In genomic region chr5:91339053-91339710, GRCh38 we compare ENCODE assay signal across 15 cellular contexts. TPM values are rescaled to one million over a fixed set of nuclear protein-coding genes. Genes with fewer than 3 reads are reported as not detected.
DNase-seq lines count a peak whose midpoint lies in the region; ATAC-seq and TF ChIP-seq lines count a peak whose summit lies in the region.
"Had no signal": no experiment of that assay in that cellular context is flagged by ENCODE, and none has a peak within 500 bp of the region (broad histone marks: within the 10 kb centered on the region; RNA-seq: fewer than 3 reads in every experiment).

No MANE protein-coding gene starts in this region.

- H3K79me2 ChIP-seq in GM23248 (ENCODE audit: insufficient read depth): no peaks in the 10 kb centered on the region

- H3K4me3 ChIP-seq in A673 (ENCODE audit: low read depth, low read length, poor library complexity, severe bottlenecking) (no peak overlapping the region), GM23248 (no peak overlapping the region), astrocyte of the spinal cord (ENCODE audit: low read depth, low read length) (no peak overlapping the region), iPS DF 6.9 (ENCODE audit: low read length) (no peak overlapping the region)

- no peak overlapping the region for H3K4me2 ChIP-seq in GM23248 (ENCODE audit: unreplicated experiment)

- H3K9me3 ChIP-seq in A673 (ENCODE audit: low read depth, low read length, poor library complexity, severe bottlenecking) (no peaks in the 10 kb centered on the region), GM23248 (ENCODE audit: low read depth) (no peaks in the 10 kb centered on the region), iPS DF 6.9 (ENCODE audit: control insufficient read depth, insufficient read depth, low read length) (no peaks in the 10 kb centered on the region)

- H3K9ac ChIP-seq in GM23248: no peak overlapping the region

- no peaks in the 10 kb centered on the region for H3K4me1 ChIP-seq in A673 (ENCODE audit: insufficient read depth, low read length, poor library complexity, severe bottlenecking)
- H3K4me1 ChIP-seq in GM23248 (ENCODE audit: insufficient read depth): no peaks in the 10 kb centered on the region
- peaks cover 2% of the 10 kb centered on the region; the same call in 1 of the 2 replicates for H3K4me1 ChIP-seq in iPS DF 6.9 (ENCODE audit: control insufficient read depth, insufficient read depth, low read length)

- no TSS peak for BruUV-seq in A673 (replicated peaks; lab: Mats Ljungman, UMichigan)

- POLR2A ChIA-PET in A673 (lab: Charles Lee; ENCODE audit: low non-redundant PET): no interaction called here

- WGBS in GM23248 (ENCODE audit: low coverage in 1 of 2, low lambda C conversion rate in 2 of 2, missing lambda C conversion rate in 2 of 2), 2 experiments: 47 to 58% methylated on average over 3 of the region's 3 CpGs
- WGBS in iPS DF 6.9 (ENCODE audit: insufficient coverage, insufficient read length): no CpG with 5 or more reads among the region's 3 CpGs

- H2AFZ ChIP-seq in GM23248: no peak overlapping the region

- TF ChIP-seq CTCF in A673 (conservative IDR thresholded peaks at IDR 0.05; ENCODE audit: low read depth, low read length) (no peak), astrocyte of the spinal cord (IDR thresholded peaks at IDR 0.05; ENCODE audit: low read depth, low read length) (no peak), omental fat pad (IDR thresholded peaks at IDR 0.05) (no peak)

- H3K27me3 ChIP-seq in A673 (replicated peaks; ENCODE audit: insufficient read depth, low read depth, low read length, poor library complexity): no peaks in the 10 kb centered on the region
- no peaks in the 10 kb centered on the region for H3K27me3 ChIP-seq in GM23248 (replicated peaks; ENCODE audit: insufficient read depth)
- H3K27me3 ChIP-seq in iPS DF 6.9 (ENCODE audit: control insufficient read depth, insufficient read depth, low read length): no peaks in the 10 kb centered on the region
- H3K27me3 ChIP-seq: brain microvascular endothelial cell had no signal

- in situ Hi-C loops in GM23248 (cut with MboI) (no loop called here), astrocyte of the spinal cord (cut with HindIII; ENCODE audit: low sequenced_read_pairs) (no loop called here)

- peaks cover 7% of the 10 kb centered on the region; the same call in 1 of the 2 replicates for H3F3A ChIP-seq in GM23248 (ENCODE audit: insufficient read depth)

- DNase-seq in A673 (ENCODE audit: low spot score): peak; percentile 26
- peak; percentile 29 for DNase-seq in GM23248
- DNase-seq in astrocyte of the spinal cord (ENCODE audit: low read depth, low spot score): peak; percentile 56
- peak; percentile 27 for DNase-seq in iPS DF 6.9 (ENCODE audit: low read depth, low spot score)
- DNase-seq in posterior vena cava (ENCODE audit: low spot score): no peak
- no peak for DNase-seq in omental fat pad (ENCODE audit: low spot score)
- DNase-seq: activated CD8-positive, alpha-beta T cell treated with anti-CD3 and anti-CD28 coated beads, Interleukin-2, amount 10 ng/mL, durations not matched to agents 7 days and 5 days; activated effector memory CD4-positive, alpha-beta T cell treated with anti-CD3 and anti-CD28 coated beads, Interleukin-2, amount 50 U/mL, for 16 hours; AML-193; brain microvascular endothelial cell; DMS79 treated with DMSO at 0.1 percent for 48 hours; NCI-H2081; NCI-H774 had no signal

- ATAC-seq in HG02759 (IDR thresholded peaks at IDR 0.05; ENCODE audit: unreplicated experiment) (no peak), GM21717 (IDR thresholded peaks at IDR 0.05; ENCODE audit: unreplicated experiment) (no peak), omental fat pad (ENCODE audit: low FRiP score) (no peak)
- ATAC-seq: activated CD8-positive, alpha-beta T cell treated with anti-CD3 and anti-CD28 coated beads, Interleukin-2, amount 10 ng/mL, durations not matched to agents 7 days and 5 days had no signal

- H4K20me1 ChIP-seq in GM23248 (ENCODE audit: insufficient read depth): no peaks in the 10 kb centered on the region

- H3K27ac ChIP-seq in A673 (ENCODE audit: low read depth, low read length, poor library complexity, severe bottlenecking) (no peak overlapping the region), GM23248 (no peak overlapping the region), iPS DF 6.9 (ENCODE audit: low read length) (no peak overlapping the region)
- H3K27ac ChIP-seq: brain microvascular endothelial cell had no signal

- H3K36me3 ChIP-seq in A673 (ENCODE audit: insufficient read depth, low read length, poor library complexity, severe bottlenecking): no peaks in the 10 kb centered on the region
- no peaks in the 10 kb centered on the region for H3K36me3 ChIP-seq in GM23248 (ENCODE audit: low read depth)
- no peaks in the 10 kb centered on the region for H3K36me3 ChIP-seq in iPS DF 6.9 (ENCODE audit: control insufficient read depth, insufficient read depth, low read length)
- H3K36me3 ChIP-seq: brain microvascular endothelial cell had no signal

- CTCF ChIA-PET in A673 (lab: Charles Lee): no interaction called here

- intact Hi-C loops in A673 (cut with micrococcal nuclease; ENCODE audit: unreplicated experiment) (no loop called here), posterior vena cava (cut with DNase I) (no loop called here)

- H3K9me2 ChIP-seq in GM23248 (ENCODE audit: insufficient read depth): no peaks in the 10 kb centered on the region

RNA-seq across cellular contexts. Expression of gene ARRDC3, which starts 43.9 kb away (rescaled TPM):
- total RNA-seq in A673 (2021) (41.3 and 46.3 TPM in 2 replicates), posterior vena cava (10 to 100 TPM; 45.4 to 80.2 TPM), omental fat pad (10 to 100 TPM; 36.8 to 87.0 (median 61.0) TPM)
- 61.2 and 70.6 TPM in 2 replicates for total RNA-seq in GM23248 (2014; rRNA removed; shearing (Covaris generic))
- 42.7 and 46.0 TPM in 2 replicates for polyA plus RNA-seq in GM23248 (2016; fragmentation: Nextera tagmentation; extraction: Ambion mirVana)

Comparison
In these comparisons a context has a peak if more than half of its experiments do, and no peak if none do; other contexts are left out.
1. DNase-seq: peak in A673 (single experiment), GM23248 (single experiment), astrocyte of the spinal cord (single experiment) and iPS DF 6.9 (single experiment); none in posterior vena cava (single experiment) and omental fat pad (single experiment).